In the genomic region with DNA sequence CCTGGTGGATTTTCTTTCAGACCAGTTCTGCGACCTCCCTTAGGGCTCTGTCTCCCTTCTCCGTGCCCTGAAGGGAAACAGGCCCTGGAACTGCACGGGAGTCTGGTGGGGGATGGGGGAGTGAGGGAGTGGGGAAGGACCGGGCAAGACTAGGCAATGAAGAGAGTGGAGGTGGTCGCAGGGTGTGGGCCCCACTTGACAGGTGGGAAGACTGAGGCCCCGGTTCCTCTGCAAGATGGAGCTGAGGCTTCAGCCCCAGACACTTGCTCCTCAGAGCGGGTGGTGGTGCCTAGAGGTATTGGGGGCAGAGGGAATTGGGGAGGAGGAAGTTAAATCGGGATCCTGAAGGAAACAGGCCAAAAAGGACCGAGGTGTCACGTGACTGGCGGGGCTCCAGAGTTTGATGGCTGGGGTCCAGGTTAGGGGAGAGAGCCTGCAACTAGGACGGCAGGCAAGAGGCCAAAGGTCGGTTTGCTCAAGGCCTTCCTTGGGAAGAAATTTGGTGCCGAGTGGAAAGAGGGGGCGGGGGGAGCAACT, we compare ENCODE assay signal across 8 cellular contexts. TPM values are rescaled to one million over a fixed set of nuclear protein-coding genes. Genes with fewer than 3 reads are reported as not detected.
DNase-seq lines count a peak whose midpoint lies in the region; ATAC-seq and TF ChIP-seq lines count a peak whose summit lies in the region.

No MANE protein-coding gene starts in this region.

- CTCF ChIA-PET in PC-3 (lab: Charles Lee), result interaction anchor here (0.9 kb wide), 1 partner anchor 80 kb away, joined by 3 read pairs; no protein-coding TSS in a partner anchor

- POLR2A ChIA-PET in PC-3 (lab: Charles Lee; ENCODE audit: unreplicated experiment), result interaction anchor here (0.7 kb wide), 1 partner anchor 19 kb away, joined by 3 read pairs; no protein-coding TSS in a partner anchor

- H3K9me3 ChIP-seq in PC-3 (ENCODE audit: low read length), result no peaks in the 10 kb centered on the region
- H3K9me3 ChIP-seq in mucosa of stomach (ENCODE audit: control insufficient read depth, low read length), result no peaks in the 10 kb centered on the region

- peaks cover 25% of the 10 kb centered on the region for H3K4me1 ChIP-seq in PC-3 (ENCODE audit: insufficient read depth, low read length)
- H3K4me1 ChIP-seq in mucosa of stomach (ENCODE audit: control insufficient read depth, insufficient read depth, low read length), result peaks cover 36% of the 10 kb centered on the region

- DNase-seq in C1 segment of cervical spinal cord (lab: John Stamatoyannopoulos, UW) (peak in 12 of 14 donors; percentile 11 to 70 (median 46)), PC-3 (no peak), epithelial cell of esophagus (ENCODE audit: low read depth) (no peak), NCI-H82 treated with DMSO at 0.1 percent for 48 hours (lab: John Stamatoyannopoulos, UW; ENCODE audit: unreplicated experiment) (no peak), hepatic stellate cell (ENCODE audit: low spot score) (no peak), NCI-H1105 (lab: John Stamatoyannopoulos, UW) (no peak)
- DNase-seq in stimulated activated CD4-positive, alpha-beta T cell treated with anti-CD3 and anti-CD28 coated beads, Interleukin-4, amount 100 ng/mL, for 1 hour, result no peak

- no TSS peak for BruUV-seq in PC-3 (replicated peaks; lab: Mats Ljungman, UMichigan)

- H3K9me2 ChIP-seq in PC-3 (replicated peaks; ENCODE audit: low read length), result no peaks in the 10 kb centered on the region

- no peaks in the 10 kb centered on the region for H3K27me3 ChIP-seq in PC-3 (ENCODE audit: low read length)
- no peaks in the 10 kb centered on the region for H3K27me3 ChIP-seq in mucosa of stomach (ENCODE audit: control insufficient read depth, insufficient read depth, low read length)

- H3K36me3 ChIP-seq in PC-3 (ENCODE audit: low read depth, low read length) (no peaks in the 10 kb centered on the region; the same call in 1 of the 2 replicates), mucosa of stomach (ENCODE audit: control insufficient read depth, insufficient read depth, low read length) (no peaks in the 10 kb centered on the region)

- H3K4me3 ChIP-seq in PC-3 (ENCODE audit: low read length) (peak overlapping the region; percentile 80), epithelial cell of esophagus (ENCODE audit: low read length) (peak overlapping the region; percentile 49), mucosa of stomach (ENCODE audit: low read length) (peak overlapping the region; percentile 87)

- peak overlapping the region; percentile 93 for H2AFZ ChIP-seq in PC-3 (ENCODE audit: low read length)

- peak overlapping the region; percentile 88 for H3K4me2 ChIP-seq in PC-3 (ENCODE audit: low read length)

- peaks cover 18% of the 10 kb centered on the region for H3K79me2 ChIP-seq in PC-3 (ENCODE audit: low read length)

- intact Hi-C loops in PC-3 (cut with micrococcal nuclease), result loop anchor here (10.0 kb wide), 1 partner anchor 56 kb away; no protein-coding TSS in a partner anchor

- ATAC-seq in PC-3, result no peak

- H3K9ac ChIP-seq in PC-3 (ENCODE audit: low read length) (peak overlapping the region; percentile 77), mucosa of stomach (ENCODE audit: low read length) (peak overlapping the region; percentile 81)

- TF ChIP-seq CTCF in PC-3 (conservative IDR thresholded peaks at IDR 0.05; ENCODE audit: low read depth, low read length), result no peak
- no peak for TF ChIP-seq CTCF in epithelial cell of esophagus (IDR thresholded peaks at IDR 0.05; ENCODE audit: insufficient read depth, low read depth, low read length, missing control alignments)

- no peaks in the 10 kb centered on the region for H3F3A ChIP-seq in PC-3 (ENCODE audit: low read length, unreplicated experiment)

- no peaks in the 10 kb centered on the region for H4K20me1 ChIP-seq in PC-3 (ENCODE audit: low read length)

- H3K27ac ChIP-seq in PC-3 (ENCODE audit: low read length), result no peak overlapping the region

RNA-seq across cellular contexts. Expression of a gene that starts 0.6 kb away (rescaled TPM):
- 36.6 and 53.2 TPM in 2 replicates for total RNA-seq in PC-3 (2014; rRNA removed)

RNA-seq across cellular contexts. Expression of a gene that starts 20.6 kb away (rescaled TPM):
- 38.7 and 47.3 TPM in 2 replicates for total RNA-seq in PC-3 (2014; rRNA removed)

RNA-seq across cellular contexts. Expression of a gene that starts 21.9 kb away (rescaled TPM):
- 85.4 and 85.9 TPM in 2 replicates for total RNA-seq in PC-3 (2014; rRNA removed)

RNA-seq across cellular contexts. Expression of a gene that starts 22.5 kb away (rescaled TPM):
- total RNA-seq in PC-3 (2014; rRNA removed), result 131 and 223 TPM in 2 replicates

RNA-seq across cellular contexts. Expression of a gene that starts 38.8 kb away (rescaled TPM):
- total RNA-seq in PC-3 (2014; rRNA removed), result 27.0 and 29.8 TPM in 2 replicates

Comparison
In these comparisons a context has a peak if more than half of its experiments do, and no peak if none do; other contexts are left out.
1. DNase-seq: peak in C1 segment of cervical spinal cord (12 of 14); none in PC-3 (single experiment), epithelial cell of esophagus (single experiment), NCI-H82 treated with DMSO at 0.1 percent for 48 hours (single experiment), hepatic stellate cell (single experiment), NCI-H1105 (single experiment) and stimulated activated CD4-positive, alpha-beta T cell treated with anti-CD3 and anti-CD28 coated beads, Interleukin-4, amount 100 ng/mL, for 1 hour (single experiment).
2. Peak in every context shown above with its lines, with median percentiles within 50 percentile points of each other: H3K4me3 ChIP-seq.